Comparison of ENCODE assay signal across 8 cellular contexts in the genomic region with DNA sequence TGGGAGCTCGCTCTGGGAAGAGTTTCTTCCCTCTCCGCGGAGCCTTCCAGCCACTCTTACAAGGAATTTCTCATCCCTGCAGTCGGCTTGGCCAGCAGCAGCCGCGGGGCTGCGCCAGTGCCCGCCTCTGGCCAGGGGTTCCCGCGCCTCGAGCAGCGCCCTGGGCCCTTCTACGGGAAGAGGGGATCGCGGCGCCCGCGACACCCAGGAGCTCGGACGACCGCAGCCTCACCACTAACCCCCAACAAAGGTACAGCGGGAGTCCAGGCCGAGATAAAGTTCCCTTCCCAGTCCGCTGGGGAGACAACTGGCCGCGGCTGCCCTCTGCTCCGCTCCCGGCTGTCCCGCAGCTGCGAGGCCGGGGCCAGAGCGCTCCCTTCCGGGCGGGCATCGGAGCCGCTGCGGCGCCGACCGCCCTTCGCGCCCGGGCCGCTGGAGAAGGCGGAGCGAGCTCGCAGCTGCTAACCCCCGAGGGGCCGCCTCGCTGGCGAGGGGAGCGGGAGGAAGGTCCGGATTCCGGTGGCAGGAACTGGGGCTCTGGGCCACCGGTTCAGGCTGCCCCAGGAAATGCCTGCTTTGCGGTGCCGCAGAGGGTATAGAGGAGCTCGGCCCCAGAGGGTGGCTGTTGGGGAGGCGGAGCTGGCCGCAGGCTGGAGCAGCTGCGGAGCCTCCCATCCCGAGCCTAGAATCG. TPM values are rescaled to one million over a fixed set of nuclear protein-coding genes. Genes with fewer than 3 reads are reported as not detected.
DNase-seq lines count a peak whose midpoint lies in the region; ATAC-seq and TF ChIP-seq lines count a peak whose summit lies in the region.

No MANE protein-coding gene starts in this region.

- peak overlapping the region in 5 of 8 donors; percentile 31 to 64 (median 49) for H3K27ac ChIP-seq in spleen
- no peak overlapping the region for H3K27ac ChIP-seq in MM.1S (ENCODE audit: low read length)

- WGBS in spleen, 5 donors, result 1 to 5% (median 3%) methylated on average over 38 to 63 of the region's 63 CpGs

- H3K4me1 ChIP-seq in iPS-15b (ENCODE audit: control insufficient read depth, insufficient read depth, low read length) (peaks cover 10% of the 10 kb centered on the region), spleen (peaks cover 10 to 58% (median 50%) of the 10 kb centered on the region in 6 donors), MM.1S (ENCODE audit: low read length) (no peaks in the 10 kb centered on the region)

- no peaks in the 10 kb centered on the region for H3K79me2 ChIP-seq in MM.1S (ENCODE audit: low read length)

- H3K9ac ChIP-seq in iPS-15b (ENCODE audit: low read depth, low read length) (no peak overlapping the region), MM.1S (ENCODE audit: low read length) (no peak overlapping the region)

- no peak for TF ChIP-seq POLR2A in spleen (IDR thresholded peaks at IDR 0.05)

- CTCF ChIA-PET in activated naive CD4-positive, alpha-beta T cell treated with anti-CD3 and anti-CD28 coated beads for 36 hours (lab: Charles Lee), result interaction anchor here (0.7 to 1.4 kb wide), 3 partner anchors 107 to 629 kb away, joined by 3 to 7 read pairs (median 4); no protein-coding TSS in a partner anchor

- H3K36me3 Mint-ChIP-seq in activated naive CD4-positive, alpha-beta T cell treated with anti-CD3 and anti-CD28 coated beads for 36 hours (ENCODE audit: low read depth), result peaks cover 2% of the 10 kb centered on the region

- H3K4me3 ChIP-seq in iPS-15b (ENCODE audit: low read depth, low read length) (peak overlapping the region; percentile 62), spleen (peak overlapping the region in 7 of 8 donors; percentile 23 to 95 (median 29)), MM.1S (ENCODE audit: low read length) (no peak overlapping the region)

- no peak overlapping the region for H2AFZ ChIP-seq in MM.1S (ENCODE audit: low read length)

- no peaks in the 10 kb centered on the region for H3K9me3 Mint-ChIP-seq in activated naive CD4-positive, alpha-beta T cell treated with anti-CD3 and anti-CD28 coated beads for 36 hours

- peak; percentile 29 for TF ChIP-seq CTCF in AG09319 (IDR thresholded peaks at IDR 0.05; ENCODE audit: low read depth, low read length)
- peak in 6 of 11 experiments; percentile 22 to 37 (median 30) for TF ChIP-seq CTCF in spleen (IDR thresholded peaks at IDR 0.05 in 8 of 11, conservative IDR thresholded peaks at IDR 0.05 in 3 of 11)
- no peak for TF ChIP-seq CTCF in MM.1S (IDR thresholded peaks at IDR 0.05; ENCODE audit: low read length)

- no peaks in the 10 kb centered on the region for H3K9me2 ChIP-seq in MM.1S (replicated peaks; ENCODE audit: insufficient read depth, low read length)

- ATAC-seq in HG02678 (IDR thresholded peaks at IDR 0.05; ENCODE audit: unreplicated experiment) (no peak), HG03432 (IDR thresholded peaks at IDR 0.05; ENCODE audit: unreplicated experiment) (no peak)

- peak overlapping the region; percentile 69 for H3K4me3 Mint-ChIP-seq in activated naive CD4-positive, alpha-beta T cell treated with anti-CD3 and anti-CD28 coated beads for 36 hours

- peaks cover 59% of the 10 kb centered on the region for H3K27me3 Mint-ChIP-seq in activated naive CD4-positive, alpha-beta T cell treated with anti-CD3 and anti-CD28 coated beads for 36 hours (ENCODE audit: low read depth)

- no peaks in the 10 kb centered on the region for H3F3A ChIP-seq in MM.1S (ENCODE audit: insufficient read depth, low read length)

- H3K27me3 ChIP-seq in iPS-15b (ENCODE audit: control insufficient read depth, insufficient read depth, low read length) (peaks cover 71% of the 10 kb centered on the region), spleen (replicated peaks in 1 of 7) (peaks cover 7 to 97% (median 81%) of the 10 kb centered on the region in 7 donors), MM.1S (replicated peaks; ENCODE audit: insufficient read depth, low read length) (peaks cover 2% of the 10 kb centered on the region; the same call in 1 of the 2 replicates)

- H3K4me1 Mint-ChIP-seq in activated naive CD4-positive, alpha-beta T cell treated with anti-CD3 and anti-CD28 coated beads for 36 hours (ENCODE audit: low read depth), result peaks cover 13% of the 10 kb centered on the region

- no peaks in the 10 kb centered on the region for H4K20me1 ChIP-seq in MM.1S (ENCODE audit: insufficient read depth, low read length)

- H3K9me3 ChIP-seq in iPS-15b (ENCODE audit: control insufficient read depth, insufficient read depth, low read length), result no peaks in the 10 kb centered on the region
- H3K9me3 ChIP-seq in spleen, result peaks cover 0 to 4% (median 0%) of the 10 kb centered on the region in 8 donors
- no peaks in the 10 kb centered on the region for H3K9me3 ChIP-seq in MM.1S (replicated peaks; ENCODE audit: insufficient read depth, low read length)

- no peak overlapping the region for H3K27ac Mint-ChIP-seq in activated naive CD4-positive, alpha-beta T cell treated with anti-CD3 and anti-CD28 coated beads for 36 hours

- intact Hi-C loops in activated naive CD4-positive, alpha-beta T cell treated with anti-CD3 and anti-CD28 coated beads for 36 hours (cut with micrococcal nuclease), result no loop called here
- intact Hi-C loops in spleen (cut with DNase I; ENCODE audit: low total_unique reads), result loop anchor here (5.0 kb wide), 1 partner anchor 690 kb away; no protein-coding TSS in a partner anchor

- no peaks in the 10 kb centered on the region for H3K36me3 ChIP-seq in iPS-15b (ENCODE audit: control insufficient read depth, insufficient read depth, low read length)
- H3K36me3 ChIP-seq in spleen, result no peaks in the 10 kb centered on the region
- H3K36me3 ChIP-seq in MM.1S (replicated peaks; ENCODE audit: insufficient read depth, low read length), result no peaks in the 10 kb centered on the region

- no peak overlapping the region for H3K4me2 ChIP-seq in MM.1S (ENCODE audit: low read depth, low read length)

- DNase-seq in AG09319 (ENCODE audit: extremely low read depth, low read depth) (no peak), HuH-7 (ENCODE audit: low spot score) (peak; percentile 77), spleen (peak; percentile 87), MM.1S (no peak)
- peak; percentile 51 for DNase-seq in activated naive CD4-positive, alpha-beta T cell treated with anti-CD3 and anti-CD28 coated beads for 36 hours

RNA-seq across cellular contexts. Expression of gene HS3ST3B1, which starts 3.6 kb away (rescaled TPM):
- 10 to 100 TPM; 23.2 to 26.0 TPM for total RNA-seq in activated naive CD4-positive, alpha-beta T cell treated with anti-CD3 and anti-CD28 coated beads for 36 hours
- total RNA-seq in spleen, result 10 to 100 TPM in 6 of 7 donors, 1 to 10 TPM in 1; 8.2 to 17.9 (median 13.7) TPM
- polyA plus RNA-seq in spleen, result 1 to 10 TPM; 1.3 to 2.5 (median 1.7) TPM

Comparison
In these comparisons a context has a peak if more than half of its experiments do, and no peak if none do; other contexts are left out.
1. DNase-seq: peak in HuH-7 (single experiment), activated naive CD4-positive, alpha-beta T cell treated with anti-CD3 and anti-CD28 coated beads for 36 hours (single experiment) and spleen (single experiment); none in AG09319 (single experiment) and MM.1S (single experiment).